15 cellular contexts compared by ENCODE assay signal in genomic region chr1:100323428-100324106, GRCh38. TPM values are rescaled to one million over a fixed set of nuclear protein-coding genes. Genes with fewer than 3 reads are reported as not detected.
DNase-seq lines count a peak whose midpoint lies in the region; ATAC-seq, FAIRE-seq and TF ChIP-seq lines count a peak whose summit lies in the region.
"Had no signal": no experiment of that assay in that cellular context is flagged by ENCODE, and none has a peak within 500 bp of the region (broad histone marks: within the 10 kb centered on the region; RNA-seq: fewer than 3 reads in every experiment).

No MANE protein-coding gene starts in this region.

- peak overlapping the region; percentile 69 for H3K27ac ChIP-seq in GM23248
- H3K27ac ChIP-seq in VCaP = peak overlapping the region; percentile 73
- H3K27ac ChIP-seq in small intestine (ENCODE audit: low read depth in 1 of 2, low read length in 1 of 2) = peak overlapping the region; percentile 40 to 52
- no peak overlapping the region for H3K27ac ChIP-seq in ovary

- TF ChIP-seq CTCF in VCaP (conservative IDR thresholded peaks at IDR 0.05) = no peak
- no peak for TF ChIP-seq CTCF in ovary (IDR thresholded peaks at IDR 0.05)

- no peak for FAIRE-seq in small intestine (lab: Jason Lieb, UNC)

- peak; percentile 86 for ATAC-seq in left ventricle myocardium superior
- ATAC-seq: T-helper 17 cell had no signal

- peak overlapping the region; percentile 78 for H2AFZ ChIP-seq in GM23248

- H4K20me1 ChIP-seq in GM23248 (ENCODE audit: insufficient read depth) = no peaks in the 10 kb centered on the region

- TF ChIP-seq EP300 in ovary (IDR thresholded peaks at IDR 0.05) = no peak

- in situ Hi-C loops in GM23248 (cut with MboI) = no loop called here

- 83 to 86% methylated on average over 6 of the region's 6 CpGs for WGBS in GM23248 (ENCODE audit: low coverage in 1 of 2, low lambda C conversion rate in 2 of 2, missing lambda C conversion rate in 2 of 2), 2 experiments
- 77 to 81% (median 78%) methylated on average over 6 of the region's 6 CpGs for WGBS in small intestine, 3 donors
- 70 to 75% (median 74%) methylated on average over 6 of the region's 6 CpGs for WGBS in ovary, 3 donors

- H3K9me3 ChIP-seq in GM23248 (ENCODE audit: low read depth) (no peaks in the 10 kb centered on the region), small intestine (ENCODE audit: control insufficient read depth, low read depth) (no peaks in the 10 kb centered on the region), ovary (no peaks in the 10 kb centered on the region)

- H3K9me2 ChIP-seq in GM23248 (ENCODE audit: insufficient read depth) = no peaks in the 10 kb centered on the region

- peaks cover 14% of the 10 kb centered on the region for H3F3A ChIP-seq in GM23248 (ENCODE audit: insufficient read depth)

- H3K27me3 ChIP-seq in GM23248 (replicated peaks; ENCODE audit: insufficient read depth) (no peaks in the 10 kb centered on the region), small intestine (ENCODE audit: control insufficient read depth in 2 of 2, insufficient read depth in 2 of 2, low read length in 2 of 2) (no peaks in the 10 kb centered on the region), ovary (no peaks in the 10 kb centered on the region)

- TF ChIP-seq POLR2A in ovary (IDR thresholded peaks at IDR 0.05) = no peak

- H3K4me3 ChIP-seq in GM23248 (no peak overlapping the region), small intestine (ENCODE audit: low read depth in 1 of 2, low read length in 2 of 2) (no peak overlapping the region), ovary (no peak overlapping the region)

- peak overlapping the region; percentile 39 for H3K4me2 ChIP-seq in GM23248 (ENCODE audit: unreplicated experiment)

- DNase-seq in GM23248 = peak; percentile 60
- no peak for DNase-seq in left ventricle myocardium superior
- DNase-seq in small intestine = peak; percentile 77
- DNase-seq in DMS114 treated with DMSO at 0.1 percent for 48 hours (lab: John Stamatoyannopoulos, UW; ENCODE audit: unreplicated experiment) = no peak
- DNase-seq in C1 segment of cervical spinal cord (lab: John Stamatoyannopoulos, UW) = no peak
- DNase-seq in ovary = no peak
- DNase-seq: activated CD4-positive, alpha-beta T cell treated with anti-CD3 and anti-CD28 coated beads for 4 hours; COR-L47; effector CD8-positive, alpha-beta T cell; kidney; naive B cell; NCI-H1417 treated with DMSO at 0.1 percent for 48 hours; NCI-H526; T-helper 17 cell had no signal

- intact Hi-C loops in left ventricle myocardium superior (cut with micrococcal nuclease) (no loop called here), ovary (cut with DNase I) (no loop called here)

- no peaks in the 10 kb centered on the region for H3K36me3 ChIP-seq in GM23248 (ENCODE audit: low read depth)
- no peaks in the 10 kb centered on the region for H3K36me3 ChIP-seq in small intestine (ENCODE audit: control insufficient read depth in 2 of 2, insufficient read depth in 2 of 2, low read length in 2 of 2)
- no peaks in the 10 kb centered on the region for H3K36me3 ChIP-seq in ovary

- H3K4me1 ChIP-seq in GM23248 (ENCODE audit: insufficient read depth) (peaks cover 16% of the 10 kb centered on the region), small intestine (ENCODE audit: control insufficient read depth in 2 of 2, insufficient read depth in 1 of 2, low read depth in 1 of 2, low read length in 1 of 2) (peaks cover 2 to 7% of the 10 kb centered on the region in 2 donors), ovary (ENCODE audit: insufficient read depth) (no peaks in the 10 kb centered on the region)

- H3K9ac ChIP-seq in GM23248 = peak overlapping the region; percentile 39; the same call in 1 of the 2 replicates

- H3K79me2 ChIP-seq in GM23248 (ENCODE audit: insufficient read depth) = no peaks in the 10 kb centered on the region

RNA-seq across cellular contexts. Expression of gene CDC14A, which starts 28.7 kb away (rescaled TPM):
- 1.5 and 5.6 TPM in 2 replicates for total RNA-seq in GM23248 (2014; rRNA removed; shearing (Covaris generic))
- polyA plus RNA-seq in GM23248 (2016; fragmentation: Nextera tagmentation; extraction: Ambion mirVana) (1.5 and 1.8 TPM in 2 replicates), small intestine (10 to 100 TPM in 2 of 3 donors, 1 to 10 TPM in 1; 4.2 to 13.8 (median 11.4) TPM), ovary (1 to 10 TPM; 4.6 to 5.9 TPM)
- total RNA-seq in left ventricle myocardium superior (2.6 TPM), ovary (10 to 100 TPM in 4 of 7 donors, 1 to 10 TPM in 3; 6.9 to 47.4 (median 10.1) TPM)

RNA-seq across cellular contexts. Expression of gene RTCA, which starts 57.6 kb away (rescaled TPM):
- total RNA-seq in GM23248 (2014; rRNA removed; shearing (Covaris generic)) = 42.7 and 66.4 TPM in 2 replicates
- 55.1 and 56.7 TPM in 2 replicates for polyA plus RNA-seq in GM23248 (2016; fragmentation: Nextera tagmentation; extraction: Ambion mirVana)
- total RNA-seq in left ventricle myocardium superior = 52.2 TPM
- polyA plus RNA-seq in small intestine = 10 to 100 TPM; 31.3 to 70.2 (median 48.4) TPM
- total RNA-seq in ovary = 10 to 100 TPM; 12.9 to 23.6 (median 14.7) TPM
- polyA plus RNA-seq in ovary = 10 to 100 TPM; 13.4 to 20.9 TPM

Comparison
In these comparisons a context has a peak if more than half of its experiments do, and no peak if none do; other contexts are left out.
1. DNase-seq: peak in GM23248 (single experiment) and small intestine (single experiment); none in left ventricle myocardium superior (single experiment), DMS114 treated with DMSO at 0.1 percent for 48 hours (single experiment), C1 segment of cervical spinal cord (0 of 14) and ovary (0 of 5).
2. H3K27ac ChIP-seq: peak in GM23248 (single experiment), VCaP (single experiment) and small intestine (2 of 2); none in ovary (0 of 2).